ENCODE assay signal across 8 cellular contexts in genomic region chr6:44078795-44079671, GRCh38. TPM values are rescaled to one million over a fixed set of nuclear protein-coding genes. Genes with fewer than 3 reads are reported as not detected.
DNase-seq lines count a peak whose midpoint lies in the region; ATAC-seq and TF ChIP-seq lines count a peak whose summit lies in the region.

No MANE protein-coding gene starts in this region.

- DNase-seq in Caco-2 (peak; percentile 70 to 83), M059J (ENCODE audit: low read depth) (peak; percentile 73), foreskin melanocyte (peak; percentile 52), putamen (ENCODE audit: low spot score) (peak; percentile 77), NCI-H128 (lab: John Stamatoyannopoulos, UW; ENCODE audit: unreplicated experiment) (no peak)
- DNase-seq in activated T-cell treated with anti-CD3 and anti-CD28 coated beads, Interleukin-2, amount 50 U/mL, for 24 hours: peak; percentile 77

- peak; percentile 84 to 86 for TF ChIP-seq CTCF in Caco-2 (IDR thresholded peaks at IDR 0.05; ENCODE audit: insufficient read depth in 1 of 2, low read depth in 1 of 2, low read length in 1 of 2, severe bottlenecking in 1 of 2, unreplicated experiment in 1 of 2)

- H3K9me3 Mint-ChIP-seq in Caco-2 (ENCODE audit: unreplicated experiment): no peaks in the 10 kb centered on the region
- no peaks in the 10 kb centered on the region for H3K9me3 Mint-ChIP-seq in activated T-cell treated with anti-CD3 and anti-CD28 coated beads, Interleukin-2, amount 50 U/mL, for 24 hours

- H3K27ac Mint-ChIP-seq in Caco-2 (ENCODE audit: unreplicated experiment): no peak overlapping the region
- no peak overlapping the region for H3K27ac Mint-ChIP-seq in activated T-cell treated with anti-CD3 and anti-CD28 coated beads, Interleukin-2, amount 50 U/mL, for 24 hours

- peaks cover 6% of the 10 kb centered on the region for H3K4me1 ChIP-seq in Caco-2

- H3K9me3 ChIP-seq in Caco-2: no peaks in the 10 kb centered on the region

- CTCF ChIA-PET in Caco-2 (lab: Charles Lee): interaction anchor here (0.6 to 1.6 kb wide), 40 partner anchors 12 to 621 kb away, joined by 3 to 18 read pairs (median 3); partner anchors contain the start of genes GTPBP2, MRPS18A and VEGFA

- H3K36me3 Mint-ChIP-seq in Caco-2 (ENCODE audit: insufficient read depth, unreplicated experiment): no peaks in the 10 kb centered on the region
- H3K36me3 Mint-ChIP-seq in activated T-cell treated with anti-CD3 and anti-CD28 coated beads, Interleukin-2, amount 50 U/mL, for 24 hours (ENCODE audit: low read depth): no peaks in the 10 kb centered on the region

- H3K27me3 Mint-ChIP-seq in Caco-2 (ENCODE audit: insufficient read depth, unreplicated experiment): no peaks in the 10 kb centered on the region
- H3K27me3 Mint-ChIP-seq in activated T-cell treated with anti-CD3 and anti-CD28 coated beads, Interleukin-2, amount 50 U/mL, for 24 hours: peaks cover 34% of the 10 kb centered on the region

- ATAC-seq in HG02852 (IDR thresholded peaks at IDR 0.05; ENCODE audit: unreplicated experiment) (no peak), HG02840 (IDR thresholded peaks at IDR 0.05; ENCODE audit: low FRiP score, unreplicated experiment) (no peak)

- peaks cover 7% of the 10 kb centered on the region for H3K4me1 Mint-ChIP-seq in Caco-2 (ENCODE audit: low read depth, unreplicated experiment)
- H3K4me1 Mint-ChIP-seq in activated T-cell treated with anti-CD3 and anti-CD28 coated beads, Interleukin-2, amount 50 U/mL, for 24 hours (ENCODE audit: low read depth): peaks cover 7% of the 10 kb centered on the region

- POLR2A ChIA-PET in Caco-2 (lab: Charles Lee): interaction anchor here (1.0 to 1.1 kb wide), 3 partner anchors 152 to 449 kb away, joined by 3 to 6 read pairs (median 3); partner anchors contain the start of gene VEGFA

- H3K36me3 ChIP-seq in Caco-2 (ENCODE audit: control insufficient read depth, insufficient read depth, low read length): no peaks in the 10 kb centered on the region

- BruUV-seq in Caco-2 (replicated peaks; lab: Mats Ljungman, UMichigan): no TSS peak

- no peaks in the 10 kb centered on the region for H3K27me3 ChIP-seq in Caco-2 (replicated peaks; ENCODE audit: control insufficient read depth, insufficient read depth, low read length)

- intact Hi-C loops in Caco-2 (cut with micrococcal nuclease; ENCODE audit: unreplicated experiment): loop anchor here (1.0 kb wide), 4 partner anchors 126 to 412 kb away; no protein-coding TSS in a partner anchor

- no peak overlapping the region for H3K4me3 ChIP-seq in Caco-2 (ENCODE audit: low read depth, low read length)

- H3K4me3 Mint-ChIP-seq in Caco-2 (ENCODE audit: unreplicated experiment): peak overlapping the region; percentile 35
- H3K4me3 Mint-ChIP-seq in activated T-cell treated with anti-CD3 and anti-CD28 coated beads, Interleukin-2, amount 50 U/mL, for 24 hours: no peak overlapping the region

RNA-seq across cellular contexts. Expression of gene MRPL14, which starts 48.2 kb away (rescaled TPM):
- 87.6 and 92.2 TPM in 2 replicates for total RNA-seq in Caco-2 (2022)
- total RNA-seq in M059J (2014; rRNA removed; shearing (Covaris generic)): 100 and 111 TPM in 2 replicates

RNA-seq across cellular contexts. Expression of gene TMEM63B, which starts 48.3 kb away (rescaled TPM):
- 28.2 and 28.4 TPM in 2 replicates for total RNA-seq in Caco-2 (2022)
- total RNA-seq in M059J (2014; rRNA removed; shearing (Covaris generic)): 32.8 and 45.0 TPM in 2 replicates
